Comparison of ENCODE assay signal across 8 cellular contexts in genomic region chr18:45757644-45758043, GRCh38. TPM values are rescaled to one million over a fixed set of nuclear protein-coding genes. Genes with fewer than 3 reads are reported as not detected.
DNase-seq lines count a peak whose midpoint lies in the region; ATAC-seq, FAIRE-seq and TF ChIP-seq lines count a peak whose summit lies in the region.
"Not testable (repeated sequence)": the region's sequence is repeated elsewhere in the genome, so short reads cannot be mapped to it uniquely, and the experiment has no call there.
"Had no signal": no experiment of that assay in that cellular context is flagged by ENCODE, and none has a peak within 500 bp of the region (broad histone marks: within the 10 kb centered on the region; RNA-seq: fewer than 3 reads in every experiment).

No MANE protein-coding gene starts in this region.

- not testable (repeated sequence) for ATAC-seq in GM23338

- TF ChIP-seq EP300 in H1 (IDR thresholded peaks at IDR 0.05; ENCODE audit: borderline replicate concordance in 1 of 2, low read depth in 2 of 2, low read length in 2 of 2), result peak in 1 of 2 experiments; percentile 88; a peak in 1 of 3 replicates

- H4K20me1 ChIP-seq in GM23338 (replicated peaks; ENCODE audit: insufficient read depth); H1 (replicated peaks in 1 of 2; ENCODE audit: control insufficient read depth in 1 of 2, insufficient read depth in 2 of 2, low read length in 2 of 2): not testable (repeated sequence)

- not testable (repeated sequence) for H4K8ac ChIP-seq in H1 (ENCODE audit: extremely low read depth, insufficient read depth, low read length)

- H4K91ac ChIP-seq in H1 (replicated peaks; ENCODE audit: insufficient read length, low read length), result not testable (repeated sequence)

- H3K36me3 Mint-ChIP-seq in GM23338 (ENCODE audit: low read depth), result peaks cover 36% of the 10 kb centered on the region

- H3K4me3 ChIP-seq in GM23338, result peak overlapping the region; percentile 31; the same call in 1 of the 2 replicates
- H3K4me3 ChIP-seq in HUES48 (ENCODE audit: low read depth, low read length); HUES64 (ENCODE audit: low read length); iPS-18a (ENCODE audit: low read length): not testable (repeated sequence)
- H3K4me3 ChIP-seq in H1 (ENCODE audit: extremely low read depth in 1 of 4, insufficient read depth in 2 of 4, low read depth in 3 of 4, low read length in 4 of 4), result peak overlapping the region in 1 of 4 experiments; percentile 36; a peak in 1 of 8 replicates

- H3K27ac Mint-ChIP-seq in GM23338, result peak overlapping the region; percentile 95

- H3K4ac ChIP-seq in H1 (replicated peaks; ENCODE audit: insufficient read length, low read depth, low read length), result not testable (repeated sequence)

- H2BK12ac ChIP-seq in H1 (ENCODE audit: low read depth, low read length), result not testable (repeated sequence)

- POLR2A ChIA-PET in H1 (lab: Charles Lee; ENCODE audit: partially characterized antibody), result interaction anchor here (1.3 kb wide), 1 partner anchor 11 kb away, joined by 3 read pairs; no protein-coding TSS in a partner anchor

- peak overlapping the region; percentile 67 for H3K4me2 ChIP-seq in GM23338
- H3K4me2 ChIP-seq in H1 (ENCODE audit: insufficient read depth in 1 of 2, low read depth in 2 of 2, low read length in 2 of 2), result peak overlapping the region; percentile 3 to 8; a peak in 1 of 4 replicates

- H3K23me2 ChIP-seq in H1 (ENCODE audit: low read depth, low read length), result not testable (repeated sequence)

- peaks cover 21% of the 10 kb centered on the region for H3K9me3 Mint-ChIP-seq in GM23338

- not testable (repeated sequence) for H3K14ac ChIP-seq in H1 (ENCODE audit: insufficient read length)

- H3K4me1 ChIP-seq in GM23338 (ENCODE audit: insufficient read depth) (peaks cover 40% of the 10 kb centered on the region), HUES48 (ENCODE audit: control insufficient read depth, insufficient read depth, low read length) (peaks cover 32% of the 10 kb centered on the region), HUES64 (ENCODE audit: insufficient read depth, low read length) (peaks cover 14% of the 10 kb centered on the region), H1 (replicated peaks in 1 of 4; ENCODE audit: control insufficient read depth in 3 of 4, insufficient read depth in 4 of 4, low read length in 3 of 4) (peaks cover 2 to 29% (median 17%) of the 10 kb centered on the region in 4 experiments), iPS-18a (ENCODE audit: control insufficient read depth, low read depth, low read length) (peaks cover 29% of the 10 kb centered on the region)

- not testable (repeated sequence) for H3F3A ChIP-seq in GM23338 (replicated peaks; ENCODE audit: low read depth)

- TF ChIP-seq RAD21 in H1 (IDR thresholded peaks at IDR 0.05 in 1 of 2, conservative IDR thresholded peaks at IDR 0.05 in 1 of 2; ENCODE audit: low read depth in 2 of 2, low read length in 2 of 2), result not testable (repeated sequence)

- not testable (repeated sequence) for H2AFZ ChIP-seq in GM23338; H1 (ENCODE audit: low read length)

- H3K79me2 ChIP-seq in GM23338 (replicated peaks; ENCODE audit: insufficient read depth); H1 (ENCODE audit: control insufficient read depth in 1 of 2, insufficient read depth in 2 of 2, low read length in 2 of 2): not testable (repeated sequence)

- not testable (repeated sequence) for H3K27me3 ChIP-seq in GM23338 (ENCODE audit: insufficient read depth); HUES48 (ENCODE audit: control insufficient read depth, insufficient read depth, low read length); HUES64 (ENCODE audit: insufficient read depth, low read length); H1 (replicated peaks in 1 of 4; ENCODE audit: control insufficient read depth in 3 of 4, extremely low read depth in 1 of 4, insufficient read depth in 3 of 4, low read length in 3 of 4); iPS-18a (ENCODE audit: control insufficient read depth, insufficient read depth, low read length)

- peak overlapping the region; percentile 27; the same call in 2 of the 3 replicates for H3K4me3 Mint-ChIP-seq in GM23338

- H2AK5ac ChIP-seq in H1 (ENCODE audit: low read depth, low read length), result not testable (repeated sequence)

- WGBS in HUES64, result 24% methylated on average over 10 of the region's 11 CpGs
- WGBS in H1 (ENCODE audit: extremely low coverage in 1 of 2, insufficient coverage in 1 of 2, insufficient read length in 1 of 2, insufficient replicate concordance in 2 of 2, low coverage in 1 of 2, low lambda C conversion rate in 2 of 2, missing lambda C conversion rate in 1 of 2), 2 experiments, result 4% methylated on average over 11 of the region's 11 CpGs; no CpG with 5 or more reads in 1 of the 2 experiments

- H2BK20ac ChIP-seq in H1 (ENCODE audit: low read length), result not testable (repeated sequence)

- H3K36me3 ChIP-seq in GM23338 (ENCODE audit: insufficient read depth); HUES48 (ENCODE audit: control insufficient read depth, insufficient read depth, low read length); HUES64 (ENCODE audit: insufficient read depth, low read length); H1 (ENCODE audit: control insufficient read depth in 2 of 4, insufficient read depth in 4 of 4, low read length in 3 of 4); iPS-18a (ENCODE audit: control insufficient read depth, low read depth, low read length): not testable (repeated sequence)

- H4K5ac ChIP-seq in H1 (ENCODE audit: insufficient read length, low read depth, low read length), result not testable (repeated sequence)

- peaks cover 27% of the 10 kb centered on the region for H3K9me2 ChIP-seq in GM23338 (ENCODE audit: insufficient read depth)

- not testable (repeated sequence) for DNase-seq in GM23338 (ENCODE audit: low spot score)
- peak in 1 of 2 experiments; percentile 50 for DNase-seq in H1 (ENCODE audit: low read depth in 1 of 2, low spot score in 2 of 2)

- not testable (repeated sequence) for H3K9ac ChIP-seq in HUES48 (ENCODE audit: low read depth, low read length); HUES64 (ENCODE audit: low read depth, low read length); H1 (replicated peaks in 1 of 4; ENCODE audit: extremely low read depth in 1 of 4, low read depth in 3 of 4, low read length in 3 of 4); iPS-18a (ENCODE audit: low read length)

- FAIRE-seq in H1 (lab: Jason Lieb, UNC), result peak; percentile 73

- not testable (repeated sequence) for H2BK15ac ChIP-seq in H1 (ENCODE audit: low read length)

- CTCF ChIA-PET in H1 (lab: Charles Lee; ENCODE audit: partially characterized antibody), result interaction anchor here (1.3 to 2.4 kb wide), 4 partner anchors 11 to 22 kb away, joined by 4 to 11 read pairs (median 5); no protein-coding TSS in a partner anchor

- not testable (repeated sequence) for H2BK5ac ChIP-seq in H1 (ENCODE audit: low read depth, low read length)

- H3K4me1 Mint-ChIP-seq in GM23338, result peaks cover 43% of the 10 kb centered on the region

- not testable (repeated sequence) for TF ChIP-seq POLR2A in H1 (IDR thresholded peaks at IDR 0.05; ENCODE audit: control extremely low read depth in 1 of 2, low read depth in 2 of 2, low read length in 2 of 2)

- peaks cover 14% of the 10 kb centered on the region for H3K27me3 Mint-ChIP-seq in GM23338 (ENCODE audit: insufficient read depth, low read depth, poor library complexity)

- H3K56ac ChIP-seq in H1 (replicated peaks; ENCODE audit: insufficient read length, low read depth, low read length), result not testable (repeated sequence)

- H3K9me3 ChIP-seq in HUES48 (ENCODE audit: control insufficient read depth, insufficient read depth, low read length); HUES64 (ENCODE audit: insufficient read depth, low read depth, low read length); H1 (ENCODE audit: insufficient read depth in 2 of 2, low read depth in 1 of 2, low read length in 1 of 2); iPS-18a (ENCODE audit: control insufficient read depth, low read depth, low read length): not testable (repeated sequence)

- H3K18ac ChIP-seq in H1 (ENCODE audit: extremely low read depth, low read length), result not testable (repeated sequence)

- H3K79me1 ChIP-seq in H1 (ENCODE audit: low read depth, low read length), result not testable (repeated sequence)

- H3K23ac ChIP-seq in H1 (ENCODE audit: insufficient read length), result not testable (repeated sequence)

- not testable (repeated sequence) for H2BK120ac ChIP-seq in H1 (replicated peaks; ENCODE audit: low read depth, low read length)

- not testable (repeated sequence) for TF ChIP-seq CTCF in GM23338 (conservative IDR thresholded peaks at IDR 0.05; ENCODE audit: low read depth in 2 of 2); H1 (IDR thresholded peaks at IDR 0.05; ENCODE audit: control extremely low read depth in 1 of 3, insufficient read depth in 1 of 3, low read depth in 1 of 3, low read length in 3 of 3)

- H3K27ac ChIP-seq in GM23338 (ENCODE audit: low read depth) (peak overlapping the region; percentile 97), HUES48 (ENCODE audit: low read depth, low read length) (peak overlapping the region; percentile 66), HUES64 (ENCODE audit: low read depth, low read length) (peak overlapping the region; percentile 38; the same call in 1 of the 2 replicates), H1 (ENCODE audit: low read depth, low read length) (0 out of 2 replicates have a peak overlapping the region, but pooled peaks have one; percentile 69), iPS-18a (ENCODE audit: low read length) (peak overlapping the region; percentile 38)

TF ChIP-seq in H1, 55 proteins besides CTCF, POLR2A, EP300 and RAD21 (continues in another document):
- 0 out of 2 replicates have a peak, but pooled peaks have one; percentile 19 for TF ChIP-seq POU5F1 (IDR thresholded peaks at IDR 0.05; ENCODE audit: low read depth, low read length)

RNA-seq across cellular contexts. Expression of gene SLC14A1, which starts 33.7 kb away (rescaled TPM):
- total RNA-seq in GM23338 (2014; rRNA removed; shearing (Covaris generic)), result 0.21 TPM in 1 of 2 replicates, not detected in the other
- polyA plus RNA-seq in GM23338 (2016; fragmentation: Nextera tagmentation; extraction: Ambion mirVana), result 0.53 TPM in 1 of 2 replicates, not detected in the other
- not detected for polyA plus RNA-seq in HUES64 (2013, experiment 1 of 2)
- polyA plus RNA-seq in HUES64 (2013, experiment 2 of 2), result not detected
- not detected in 2 replicates for total RNA-seq in H1 (2021; fragmentation: NEBNext Ultra II Directional; extraction: Animal tissue kit (Norgen Biotek cat#: 25700))
- 0.18 and 0.25 TPM in 2 replicates for polyA plus RNA-seq in H1 (2011; rRNA removed)
- 0.12 TPM for polyA plus RNA-seq in H1 (2011; cell fraction: cytosol; rRNA removed)
- 0.51 TPM for polyA plus RNA-seq in H1 (2011; cell fraction: nucleus; rRNA removed)
- 0.04 to 0.39 TPM (median 0.06 TPM) in 3 of 4 replicates, not detected in the other for polyA plus RNA-seq in H1 (2012, experiment 1 of 2)
- not detected for polyA plus RNA-seq in H1 (2012, experiment 2 of 2)
- polyA plus RNA-seq in H1 (2013, experiment 1 of 2), result 0.08 TPM
- 0.07 TPM for polyA plus RNA-seq in H1 (2013, experiment 2 of 2)
- polyA minus RNA-seq in H1 (2011; rRNA and poly(A)+ RNA removed), result 0.32 TPM in 1 of 2 replicates, not detected in the other
- not detected for polyA minus RNA-seq in H1 (2011; cell fraction: cytosol; rRNA and poly(A)+ RNA removed)
- polyA minus RNA-seq in H1 (2011; cell fraction: nucleus; rRNA and poly(A)+ RNA removed), result not detected
- total RNA-seq: A172, Caco-2, Calu3 had no signal

Comparison
In these comparisons a context has a peak if more than half of its experiments do, and no peak if none do; other contexts are left out.
1. H3K27ac ChIP-seq: peak in every context shown above with its lines; median percentile 97 in GM23338; 69 in H1; 66 in HUES48; 38 in HUES64; 38 in iPS-18a.